Comparison of ENCODE assay signal across 1 cellular context in the genomic region with DNA sequence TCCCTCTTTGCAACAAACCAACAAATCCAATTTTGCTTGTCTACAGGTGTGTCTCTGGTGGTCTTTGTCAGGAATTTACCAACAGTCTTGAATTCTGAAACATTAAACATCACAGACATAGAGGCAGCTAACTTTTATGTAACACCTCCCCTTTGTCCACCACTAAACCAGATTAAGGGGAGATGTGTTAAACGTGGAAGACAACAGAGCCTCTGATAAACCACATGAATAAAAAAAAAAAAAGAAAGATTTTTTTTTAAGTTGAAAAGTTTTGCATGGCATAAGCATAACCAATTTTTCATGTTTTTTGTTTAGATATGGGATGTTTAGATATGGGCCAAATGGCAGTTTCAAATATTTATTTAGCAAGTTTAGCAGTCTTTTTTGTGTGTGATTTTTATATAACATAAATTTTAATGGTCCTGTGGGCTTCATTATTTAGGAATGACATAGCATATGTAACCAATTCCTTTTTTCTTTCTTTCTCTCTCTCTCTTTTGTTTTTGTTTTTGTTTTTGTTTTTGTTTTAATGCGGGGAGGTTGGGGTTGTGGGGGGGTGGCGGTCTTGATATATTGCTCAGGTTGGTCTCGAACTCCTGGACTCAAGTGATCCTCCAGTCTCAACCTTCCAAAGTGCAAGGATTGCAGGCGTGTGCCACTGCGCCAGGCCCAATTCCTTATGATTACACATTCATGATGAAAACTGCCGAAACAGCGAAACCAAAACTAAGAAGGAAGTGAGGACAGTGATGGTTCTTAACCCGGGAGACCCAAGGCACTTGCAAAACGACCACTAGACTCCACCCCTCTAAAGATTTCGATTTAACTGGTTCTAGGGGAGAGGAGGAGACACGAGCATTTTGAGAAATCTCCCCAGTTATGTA.
TF ChIP-seq lines count a peak whose summit lies in the region.

No MANE protein-coding gene starts in this region.

TF ChIP-seq in K562, 482 proteins besides CTCF, POLR2A, EP300 and RAD21 (continued from another document and continues in another):
- TF ChIP-seq, protein P1, sequence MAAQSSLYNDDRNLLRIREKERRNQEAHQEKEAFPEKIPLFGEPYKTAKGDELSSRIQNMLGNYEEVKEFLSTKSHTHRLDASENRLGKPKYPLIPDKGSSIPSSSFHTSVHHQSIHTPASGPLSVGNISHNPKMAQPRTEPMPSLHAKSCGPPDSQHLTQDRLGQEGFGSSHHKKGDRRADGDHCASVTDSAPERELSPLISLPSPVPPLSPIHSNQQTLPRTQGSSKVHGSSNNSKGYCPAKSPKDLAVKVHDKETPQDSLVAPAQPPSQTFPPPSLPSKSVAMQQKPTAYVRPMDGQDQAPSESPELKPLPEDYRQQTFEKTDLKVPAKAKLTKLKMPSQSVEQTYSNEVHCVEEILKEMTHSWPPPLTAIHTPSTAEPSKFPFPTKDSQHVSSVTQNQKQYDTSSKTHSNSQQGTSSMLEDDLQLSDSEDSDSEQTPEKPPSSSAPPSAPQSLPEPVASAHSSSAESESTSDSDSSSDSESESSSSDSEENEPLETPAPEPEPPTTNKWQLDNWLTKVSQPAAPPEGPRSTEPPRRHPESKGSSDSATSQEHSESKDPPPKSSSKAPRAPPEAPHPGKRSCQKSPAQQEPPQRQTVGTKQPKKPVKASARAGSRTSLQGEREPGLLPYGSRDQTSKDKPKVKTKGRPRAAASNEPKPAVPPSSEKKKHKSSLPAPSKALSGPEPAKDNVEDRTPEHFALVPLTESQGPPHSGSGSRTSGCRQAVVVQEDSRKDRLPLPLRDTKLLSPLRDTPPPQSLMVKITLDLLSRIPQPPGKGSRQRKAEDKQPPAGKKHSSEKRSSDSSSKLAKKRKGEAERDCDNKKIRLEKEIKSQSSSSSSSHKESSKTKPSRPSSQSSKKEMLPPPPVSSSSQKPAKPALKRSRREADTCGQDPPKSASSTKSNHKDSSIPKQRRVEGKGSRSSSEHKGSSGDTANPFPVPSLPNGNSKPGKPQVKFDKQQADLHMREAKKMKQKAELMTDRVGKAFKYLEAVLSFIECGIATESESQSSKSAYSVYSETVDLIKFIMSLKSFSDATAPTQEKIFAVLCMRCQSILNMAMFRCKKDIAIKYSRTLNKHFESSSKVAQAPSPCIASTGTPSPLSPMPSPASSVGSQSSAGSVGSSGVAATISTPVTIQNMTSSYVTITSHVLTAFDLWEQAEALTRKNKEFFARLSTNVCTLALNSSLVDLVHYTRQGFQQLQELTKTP (IDR thresholded peaks at IDR 0.05; ENCODE audit: low read depth in 1 of 2, partially characterized antibody in 2 of 2): peak; percentile 66 to 85
- no peak for TF ChIP-seq NONO (IDR thresholded peaks at IDR 0.05; ENCODE audit: low read depth in 2 of 2, low read length in 1 of 2)
- TF ChIP-seq ZNF586 (CRISPR knock-in tag; conservative IDR thresholded peaks at IDR 0.05): no peak
- no peak; the same call in 1 of the 2 replicates for TF ChIP-seq TARDBP (IDR thresholded peaks at IDR 0.05)
- TF ChIP-seq POU5F1 (IDR thresholded peaks at IDR 0.05; ENCODE audit: borderline replicate concordance, low read depth, low read length, partially characterized antibody): no peak
- TF ChIP-seq SIRT6 (IDR thresholded peaks at IDR 0.05; ENCODE audit: low read depth, low read length): no peak
- TF ChIP-seq HIVEP1 (CRISPR knock-in tag; IDR thresholded peaks at IDR 0.05): no peak
- peak; percentile 87 for TF ChIP-seq ATF7 (IDR thresholded peaks at IDR 0.05)
- TF ChIP-seq, protein P2, sequence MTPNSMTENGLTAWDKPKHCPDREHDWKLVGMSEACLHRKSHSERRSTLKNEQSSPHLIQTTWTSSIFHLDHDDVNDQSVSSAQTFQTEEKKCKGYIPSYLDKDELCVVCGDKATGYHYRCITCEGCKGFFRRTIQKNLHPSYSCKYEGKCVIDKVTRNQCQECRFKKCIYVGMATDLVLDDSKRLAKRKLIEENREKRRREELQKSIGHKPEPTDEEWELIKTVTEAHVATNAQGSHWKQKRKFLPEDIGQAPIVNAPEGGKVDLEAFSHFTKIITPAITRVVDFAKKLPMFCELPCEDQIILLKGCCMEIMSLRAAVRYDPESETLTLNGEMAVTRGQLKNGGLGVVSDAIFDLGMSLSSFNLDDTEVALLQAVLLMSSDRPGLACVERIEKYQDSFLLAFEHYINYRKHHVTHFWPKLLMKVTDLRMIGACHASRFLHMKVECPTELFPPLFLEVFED (CRISPR knock-in tag; conservative IDR thresholded peaks at IDR 0.05): no peak
- TF ChIP-seq ELF4 (CRISPR knock-in tag; IDR thresholded peaks at IDR 0.05): no peak
- TF ChIP-seq, protein P3, sequence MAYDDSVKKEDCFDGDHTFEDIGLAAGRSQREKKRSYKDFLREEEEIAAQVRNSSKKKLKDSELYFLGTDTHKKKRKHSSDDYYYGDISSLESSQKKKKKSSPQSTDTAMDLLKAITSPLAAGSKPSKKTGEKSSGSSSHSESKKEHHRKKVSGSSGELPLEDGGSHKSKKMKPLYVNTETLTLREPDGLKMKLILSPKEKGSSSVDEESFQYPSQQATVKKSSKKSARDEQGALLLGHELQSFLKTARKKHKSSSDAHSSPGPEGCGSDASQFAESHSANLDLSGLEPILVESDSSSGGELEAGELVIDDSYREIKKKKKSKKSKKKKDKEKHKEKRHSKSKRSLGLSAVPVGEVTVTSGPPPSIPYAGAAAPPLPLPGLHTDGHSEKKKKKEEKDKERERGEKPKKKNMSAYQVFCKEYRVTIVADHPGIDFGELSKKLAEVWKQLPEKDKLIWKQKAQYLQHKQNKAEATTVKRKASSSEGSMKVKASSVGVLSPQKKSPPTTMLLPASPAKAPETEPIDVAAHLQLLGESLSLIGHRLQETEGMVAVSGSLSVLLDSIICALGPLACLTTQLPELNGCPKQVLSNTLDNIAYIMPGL (CRISPR knock-in tag; IDR thresholded peaks at IDR 0.05): no peak
- TF ChIP-seq THRAP3 (IDR thresholded peaks at IDR 0.05; ENCODE audit: borderline replicate concordance): peak; percentile 59; the same call in 1 of the 2 replicates
- TF ChIP-seq, protein P4, sequence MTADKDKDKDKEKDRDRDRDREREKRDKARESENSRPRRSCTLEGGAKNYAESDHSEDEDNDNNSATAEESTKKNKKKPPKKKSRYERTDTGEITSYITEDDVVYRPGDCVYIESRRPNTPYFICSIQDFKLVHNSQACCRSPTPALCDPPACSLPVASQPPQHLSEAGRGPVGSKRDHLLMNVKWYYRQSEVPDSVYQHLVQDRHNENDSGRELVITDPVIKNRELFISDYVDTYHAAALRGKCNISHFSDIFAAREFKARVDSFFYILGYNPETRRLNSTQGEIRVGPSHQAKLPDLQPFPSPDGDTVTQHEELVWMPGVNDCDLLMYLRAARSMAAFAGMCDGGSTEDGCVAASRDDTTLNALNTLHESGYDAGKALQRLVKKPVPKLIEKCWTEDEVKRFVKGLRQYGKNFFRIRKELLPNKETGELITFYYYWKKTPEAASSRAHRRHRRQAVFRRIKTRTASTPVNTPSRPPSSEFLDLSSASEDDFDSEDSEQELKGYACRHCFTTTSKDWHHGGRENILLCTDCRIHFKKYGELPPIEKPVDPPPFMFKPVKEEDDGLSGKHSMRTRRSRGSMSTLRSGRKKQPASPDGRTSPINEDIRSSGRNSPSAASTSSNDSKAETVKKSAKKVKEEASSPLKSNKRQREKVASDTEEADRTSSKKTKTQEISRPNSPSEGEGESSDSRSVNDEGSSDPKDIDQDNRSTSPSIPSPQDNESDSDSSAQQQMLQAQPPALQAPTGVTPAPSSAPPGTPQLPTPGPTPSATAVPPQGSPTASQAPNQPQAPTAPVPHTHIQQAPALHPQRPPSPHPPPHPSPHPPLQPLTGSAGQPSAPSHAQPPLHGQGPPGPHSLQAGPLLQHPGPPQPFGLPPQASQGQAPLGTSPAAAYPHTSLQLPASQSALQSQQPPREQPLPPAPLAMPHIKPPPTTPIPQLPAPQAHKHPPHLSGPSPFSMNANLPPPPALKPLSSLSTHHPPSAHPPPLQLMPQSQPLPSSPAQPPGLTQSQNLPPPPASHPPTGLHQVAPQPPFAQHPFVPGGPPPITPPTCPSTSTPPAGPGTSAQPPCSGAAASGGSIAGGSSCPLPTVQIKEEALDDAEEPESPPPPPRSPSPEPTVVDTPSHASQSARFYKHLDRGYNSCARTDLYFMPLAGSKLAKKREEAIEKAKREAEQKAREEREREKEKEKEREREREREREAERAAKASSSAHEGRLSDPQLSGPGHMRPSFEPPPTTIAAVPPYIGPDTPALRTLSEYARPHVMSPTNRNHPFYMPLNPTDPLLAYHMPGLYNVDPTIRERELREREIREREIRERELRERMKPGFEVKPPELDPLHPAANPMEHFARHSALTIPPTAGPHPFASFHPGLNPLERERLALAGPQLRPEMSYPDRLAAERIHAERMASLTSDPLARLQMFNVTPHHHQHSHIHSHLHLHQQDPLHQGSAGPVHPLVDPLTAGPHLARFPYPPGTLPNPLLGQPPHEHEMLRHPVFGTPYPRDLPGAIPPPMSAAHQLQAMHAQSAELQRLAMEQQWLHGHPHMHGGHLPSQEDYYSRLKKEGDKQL (CRISPR knock-in tag; IDR thresholded peaks at IDR 0.05; ENCODE audit: borderline replicate concordance): no peak
- TF ChIP-seq, protein P5, sequence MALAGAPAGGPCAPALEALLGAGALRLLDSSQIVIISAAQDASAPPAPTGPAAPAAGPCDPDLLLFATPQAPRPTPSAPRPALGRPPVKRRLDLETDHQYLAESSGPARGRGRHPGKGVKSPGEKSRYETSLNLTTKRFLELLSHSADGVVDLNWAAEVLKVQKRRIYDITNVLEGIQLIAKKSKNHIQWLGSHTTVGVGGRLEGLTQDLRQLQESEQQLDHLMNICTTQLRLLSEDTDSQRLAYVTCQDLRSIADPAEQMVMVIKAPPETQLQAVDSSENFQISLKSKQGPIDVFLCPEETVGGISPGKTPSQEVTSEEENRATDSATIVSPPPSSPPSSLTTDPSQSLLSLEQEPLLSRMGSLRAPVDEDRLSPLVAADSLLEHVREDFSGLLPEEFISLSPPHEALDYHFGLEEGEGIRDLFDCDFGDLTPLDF (CRISPR knock-in tag; IDR thresholded peaks at IDR 0.05): no peak
- TF ChIP-seq, protein P6, sequence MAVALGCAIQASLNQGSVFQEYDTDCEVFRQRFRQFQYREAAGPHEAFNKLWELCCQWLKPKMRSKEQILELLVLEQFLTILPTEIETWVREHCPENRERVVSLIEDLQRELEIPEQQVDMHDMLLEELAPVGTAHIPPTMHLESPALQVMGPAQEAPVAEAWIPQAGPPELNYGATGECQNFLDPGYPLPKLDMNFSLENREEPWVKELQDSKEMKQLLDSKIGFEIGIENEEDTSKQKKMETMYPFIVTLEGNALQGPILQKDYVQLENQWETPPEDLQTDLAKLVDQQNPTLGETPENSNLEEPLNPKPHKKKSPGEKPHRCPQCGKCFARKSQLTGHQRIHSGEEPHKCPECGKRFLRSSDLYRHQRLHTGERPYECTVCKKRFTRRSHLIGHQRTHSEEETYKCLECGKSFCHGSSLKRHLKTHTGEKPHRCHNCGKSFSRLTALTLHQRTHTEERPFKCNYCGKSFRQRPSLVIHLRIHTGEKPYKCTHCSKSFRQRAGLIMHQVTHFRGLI (CRISPR knock-in tag; IDR thresholded peaks at IDR 0.05): peak; percentile 25; the same call in 1 of the 2 replicates
- no peak for TF ChIP-seq NFYB (IDR thresholded peaks at IDR 0.05; ENCODE audit: extremely low read depth, insufficient read length)
- TF ChIP-seq ZC3H8 (IDR thresholded peaks at IDR 0.05): no peak
- no peak for TF ChIP-seq ZNF780A (CRISPR knock-in tag; IDR thresholded peaks at IDR 0.05)
- no peak for TF ChIP-seq ZNF224 (CRISPR knock-in tag; IDR thresholded peaks at IDR 0.05)
- TF ChIP-seq, protein P7, sequence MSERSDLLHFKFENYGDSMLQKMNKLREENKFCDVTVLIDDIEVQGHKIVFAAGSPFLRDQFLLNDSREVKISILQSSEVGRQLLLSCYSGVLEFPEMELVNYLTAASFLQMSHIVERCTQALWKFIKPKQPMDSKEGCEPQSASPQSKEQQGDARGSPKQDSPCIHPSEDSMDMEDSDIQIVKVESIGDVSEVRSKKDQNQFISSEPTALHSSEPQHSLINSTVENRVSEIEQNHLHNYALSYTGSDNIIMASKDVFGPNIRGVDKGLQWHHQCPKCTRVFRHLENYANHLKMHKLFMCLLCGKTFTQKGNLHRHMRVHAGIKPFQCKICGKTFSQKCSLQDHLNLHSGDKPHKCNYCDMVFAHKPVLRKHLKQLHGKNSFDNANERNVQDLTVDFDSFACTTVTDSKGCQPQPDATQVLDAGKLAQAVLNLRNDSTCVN (CRISPR knock-in tag; IDR thresholded peaks at IDR 0.05): no peak
- TF ChIP-seq, protein P8, sequence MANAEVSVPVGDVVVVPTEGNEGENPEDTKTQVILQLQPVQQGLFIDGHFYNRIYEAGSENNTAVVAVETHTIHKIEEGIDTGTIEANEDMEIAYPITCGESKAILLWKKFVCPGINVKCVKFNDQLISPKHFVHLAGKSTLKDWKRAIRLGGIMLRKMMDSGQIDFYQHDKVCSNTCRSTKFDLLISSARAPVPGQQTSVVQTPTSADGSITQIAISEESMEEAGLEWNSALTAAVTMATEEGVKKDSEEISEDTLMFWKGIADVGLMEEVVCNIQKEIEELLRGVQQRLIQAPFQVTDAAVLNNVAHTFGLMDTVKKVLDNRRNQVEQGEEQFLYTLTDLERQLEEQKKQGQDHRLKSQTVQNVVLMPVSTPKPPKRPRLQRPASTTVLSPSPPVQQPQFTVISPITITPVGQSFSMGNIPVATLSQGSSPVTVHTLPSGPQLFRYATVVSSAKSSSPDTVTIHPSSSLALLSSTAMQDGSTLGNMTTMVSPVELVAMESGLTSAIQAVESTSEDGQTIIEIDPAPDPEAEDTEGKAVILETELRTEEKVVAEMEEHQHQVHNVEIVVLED (CRISPR knock-in tag; IDR thresholded peaks at IDR 0.05): no peak
- TF ChIP-seq, protein P9, sequence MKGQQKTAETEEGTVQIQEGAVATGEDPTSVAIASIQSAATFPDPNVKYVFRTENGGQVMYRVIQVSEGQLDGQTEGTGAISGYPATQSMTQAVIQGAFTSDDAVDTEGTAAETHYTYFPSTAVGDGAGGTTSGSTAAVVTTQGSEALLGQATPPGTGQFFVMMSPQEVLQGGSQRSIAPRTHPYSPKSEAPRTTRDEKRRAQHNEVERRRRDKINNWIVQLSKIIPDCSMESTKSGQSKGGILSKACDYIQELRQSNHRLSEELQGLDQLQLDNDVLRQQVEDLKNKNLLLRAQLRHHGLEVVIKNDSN (CRISPR knock-in tag; IDR thresholded peaks at IDR 0.05): no peak
- TF ChIP-seq CHD1 (IDR thresholded peaks at IDR 0.05; ENCODE audit: low read length): no peak
- TF ChIP-seq ARHGAP35 (IDR thresholded peaks at IDR 0.05; ENCODE audit: partially characterized antibody): no peak
- no peak for TF ChIP-seq ZNF12 (CRISPR knock-in tag; IDR thresholded peaks at IDR 0.05)
- TF ChIP-seq, protein P10, sequence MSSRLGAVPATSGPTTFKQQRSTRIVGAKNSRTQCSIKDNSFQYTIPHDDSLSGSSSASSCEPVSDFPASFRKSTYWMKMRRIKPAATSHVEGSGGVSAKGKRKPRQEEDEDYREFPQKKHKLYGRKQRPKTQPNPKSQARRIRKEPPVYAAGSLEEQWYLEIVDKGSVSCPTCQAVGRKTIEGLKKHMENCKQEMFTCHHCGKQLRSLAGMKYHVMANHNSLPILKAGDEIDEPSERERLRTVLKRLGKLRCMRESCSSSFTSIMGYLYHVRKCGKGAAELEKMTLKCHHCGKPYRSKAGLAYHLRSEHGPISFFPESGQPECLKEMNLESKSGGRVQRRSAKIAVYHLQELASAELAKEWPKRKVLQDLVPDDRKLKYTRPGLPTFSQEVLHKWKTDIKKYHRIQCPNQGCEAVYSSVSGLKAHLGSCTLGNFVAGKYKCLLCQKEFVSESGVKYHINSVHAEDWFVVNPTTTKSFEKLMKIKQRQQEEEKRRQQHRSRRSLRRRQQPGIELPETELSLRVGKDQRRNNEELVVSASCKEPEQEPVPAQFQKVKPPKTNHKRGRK (tag; IDR thresholded peaks at IDR 0.05): peak; percentile 90
- TF ChIP-seq ZNF121 (CRISPR knock-in tag; conservative IDR thresholded peaks at IDR 0.05): no peak
